1 cellular context compared by ENCODE assay signal in the genomic region with DNA sequence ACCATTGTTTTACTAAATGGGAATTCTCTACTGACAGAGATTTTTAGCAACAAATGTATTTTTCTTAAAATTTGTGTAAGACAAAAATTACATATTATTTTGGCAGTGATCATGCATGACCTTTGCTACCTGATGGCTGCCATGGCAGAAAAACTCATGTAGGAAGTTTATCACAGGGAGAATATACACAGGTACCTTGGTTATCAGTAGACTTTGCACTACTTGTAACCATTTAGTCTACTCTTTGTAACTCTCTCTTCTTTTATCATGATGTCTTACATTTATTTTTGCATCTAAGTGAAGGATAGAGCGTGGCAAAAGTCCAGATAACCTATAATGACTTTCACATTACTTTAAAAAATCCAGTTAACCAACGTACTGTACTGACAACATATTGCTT.
TF ChIP-seq lines count a peak whose summit lies in the region.

No MANE protein-coding gene starts in this region.

TF ChIP-seq in endothelial cell of umbilical vein, 7 proteins besides CTCF, POLR2A, EP300 and RAD21 (continued from another document):
- TF ChIP-seq JUN (IDR thresholded peaks at IDR 0.05; ENCODE audit: borderline replicate concordance, insufficient read depth, insufficient read length, low read depth): no peak
- TF ChIP-seq MYC (IDR thresholded peaks at IDR 0.05; ENCODE audit: low read depth, low read length): no peak
- TF ChIP-seq, protein P1, sequence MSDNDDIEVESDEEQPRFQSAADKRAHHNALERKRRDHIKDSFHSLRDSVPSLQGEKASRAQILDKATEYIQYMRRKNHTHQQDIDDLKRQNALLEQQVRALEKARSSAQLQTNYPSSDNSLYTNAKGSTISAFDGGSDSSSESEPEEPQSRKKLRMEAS (IDR thresholded peaks at IDR 0.05; ENCODE audit: insufficient read depth, insufficient read length): no peak
- no peak for TF ChIP-seq POLR2AphosphoS5 (IDR thresholded peaks at IDR 0.05; ENCODE audit: insufficient read depth, low read depth, low read length)
- no peak for TF ChIP-seq GATA2 (IDR thresholded peaks at IDR 0.05; ENCODE audit: insufficient read depth, insufficient read length, low read depth, low read length)
